In the genomic region with DNA sequence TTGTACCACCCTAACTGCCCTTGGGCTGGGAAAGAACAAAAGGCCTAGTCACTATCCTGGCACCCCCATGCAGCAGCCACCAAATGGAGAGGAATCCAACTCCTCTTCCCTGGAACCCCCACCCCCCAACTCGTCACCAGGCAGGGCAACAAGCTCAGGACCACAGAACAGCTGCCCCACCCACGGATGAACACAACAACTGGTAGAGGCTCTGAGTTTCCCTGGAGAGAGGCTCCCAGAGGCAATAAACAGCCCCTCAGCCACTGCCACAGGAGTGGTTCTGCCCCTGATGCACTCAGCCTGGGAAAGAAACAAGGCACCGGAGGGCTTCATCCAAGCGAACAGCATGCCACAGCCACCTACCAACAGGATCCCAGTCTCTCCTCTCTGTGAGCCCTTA, we compare ENCODE assay signal across 21 cellular contexts.
"Had no signal": no experiment of that assay in that cellular context is flagged by ENCODE, and none has a peak within 500 bp of the region (broad histone marks: within the 10 kb centered on the region; RNA-seq: fewer than 3 reads in every experiment).

No MANE protein-coding gene starts in this region.

- H3K9ac ChIP-seq: KMS-11 had no signal

- FAIRE-seq: HepG2, K562 had no signal

- H3K27ac ChIP-seq: KMS-11, RWPE1 had no signal

- H3K4me3 ChIP-seq: K562 had no signal

- H3K4me2 ChIP-seq: KMS-11 had no signal

- ATAC-seq: HepG2, K562, Panc1, PC-3, SK-N-SH treated with all-trans-retinoic acid at 6 μM for 48 hours had no signal

- DNase-seq: Kasumi-1, MM.1S, NCI-H1092 treated with DMSO at 0.1 percent for 48 hours, NCI-H1436, NCI-H187, NCI-H2029, NCI-H2171, NCI-H226, NCI-H446, NCI-H510A, NCI-H524 treated with DMSO at 0.1 percent for 48 hours, NCI-H69, NCI-H774, PC-3, SHP77 had no signal
